In genomic region chr13:54241719-54242118, GRCh38 we compare ENCODE assay signal across 17 cellular contexts.
DNase-seq lines count a peak whose midpoint lies in the region; ATAC-seq, FAIRE-seq and TF ChIP-seq lines count a peak whose summit lies in the region.
"Had no signal": no experiment of that assay in that cellular context is flagged by ENCODE, and none has a peak within 500 bp of the region (broad histone marks: within the 10 kb centered on the region; RNA-seq: fewer than 3 reads in every experiment).

No MANE protein-coding gene starts in this region.

- H3K79me2 ChIP-seq in K562 (ENCODE audit: control insufficient read depth, insufficient read depth, low read length): no peaks in the 10 kb centered on the region

- H3K9ac ChIP-seq in K562 (ENCODE audit: insufficient read depth in 1 of 2, low read depth in 2 of 2, low read length in 2 of 2): no peak overlapping the region

- ATAC-seq in K562 (no peak), gastrocnemius medialis (no peak)
- ATAC-seq in stimulated activated effector memory CD8-positive, alpha-beta T cell treated with anti-CD3 and anti-CD28 coated beads, Interleukin-12 subunit alpha, Interleukin-12 subunit beta, amount 100 ng/mL, for 72 hours: no peak
- ATAC-seq: activated CD4-positive, alpha-beta T cell treated with anti-CD3 and anti-CD28 coated beads for 36 hours; left lung had no signal

- intact Hi-C loops in K562 (cut with micrococcal nuclease) (no loop called here), gastrocnemius medialis (cut with DNase I; ENCODE audit: low total_unique reads) (no loop called here)

- POLR2A ChIA-PET in K562 (lab: Yijun Ruan, JAX): no interaction called here

- peaks cover 12% of the 10 kb centered on the region for H3K9me3 Mint-ChIP-seq in stimulated activated effector memory CD8-positive, alpha-beta T cell treated with anti-CD3 and anti-CD28 coated beads, Interleukin-12 subunit alpha, Interleukin-12 subunit beta, amount 100 ng/mL, for 72 hours

- BruUV-seq in K562 (replicated peaks; lab: Mats Ljungman, UMichigan): no TSS peak

- H3K36me3 ChIP-seq in BE2C: no peaks in the 10 kb centered on the region
- H3K36me3 ChIP-seq in K562 (ENCODE audit: control insufficient read depth, insufficient read depth, low read length): no peaks in the 10 kb centered on the region
- H3K36me3 ChIP-seq in WERI-Rb-1: no peaks in the 10 kb centered on the region
- no peaks in the 10 kb centered on the region for H3K36me3 ChIP-seq in gastrocnemius medialis
- H3K36me3 ChIP-seq: left lung, prostate gland, thyroid gland had no signal

- no peak overlapping the region for H2AFZ ChIP-seq in K562 (ENCODE audit: low read depth, low read length)

- TF ChIP-seq CTCF in BE2C (IDR thresholded peaks at IDR 0.05; ENCODE audit: low read depth, low read length) (no peak), K562 (IDR thresholded peaks at IDR 0.05 in 2 of 3, conservative IDR thresholded peaks at IDR 0.05 in 1 of 3; ENCODE audit: insufficient read depth in 2 of 3, low read depth in 1 of 3, low read length in 3 of 3) (no peak), WERI-Rb-1 (IDR thresholded peaks at IDR 0.05; ENCODE audit: low read depth, low read length) (no peak), gastrocnemius medialis (IDR thresholded peaks at IDR 0.05 in 4 of 5, conservative IDR thresholded peaks at IDR 0.05 in 1 of 5) (no peak)

- no peak overlapping the region for H3K4me2 ChIP-seq in K562 (ENCODE audit: insufficient read depth, low read length)

- H3K4me1 ChIP-seq in BE2C (no peaks in the 10 kb centered on the region), K562 (replicated peaks in 1 of 2; ENCODE audit: control insufficient read depth in 2 of 2, insufficient read depth in 2 of 2, low read length in 2 of 2) (no peaks in the 10 kb centered on the region), gastrocnemius medialis (no peaks in the 10 kb centered on the region)
- H3K4me1 ChIP-seq: left lung, prostate gland, thyroid gland had no signal

- in situ Hi-C loops in K562 (cut with MboI): no loop called here
- in situ Hi-C loops in gastrocnemius medialis (cut with MboI; ENCODE audit: low sequenced_read_pairs in 4 of 4): no loop called here

- TF ChIP-seq POLR2A in K562 (conservative IDR thresholded peaks at IDR 0.05) (no peak), gastrocnemius medialis (IDR thresholded peaks at IDR 0.05) (no peak)

- H3K9me1 ChIP-seq in K562 (ENCODE audit: control insufficient read depth, insufficient read depth, low read length): no peaks in the 10 kb centered on the region

- H3K27ac ChIP-seq in K562 (ENCODE audit: extremely low read depth, low read depth, low read length) (no peak overlapping the region), WERI-Rb-1 (no peak overlapping the region), gastrocnemius medialis (no peak overlapping the region)
- H3K27ac ChIP-seq: coronary artery, left lung, prostate gland, thyroid gland had no signal

- H4K20me1 ChIP-seq in K562 (replicated peaks; ENCODE audit: control insufficient read depth, insufficient read depth, low read length): no peaks in the 10 kb centered on the region

- no peak for TF ChIP-seq EP300 in K562 (IDR thresholded peaks at IDR 0.05; ENCODE audit: low read length)

- CTCF ChIA-PET in K562 (lab: Yijun Ruan, JAX; ENCODE audit: low intra/inter-chr PET ratio): no interaction called here

- no peak for FAIRE-seq in K562 (lab: Jason Lieb, UNC)

- no peaks in the 10 kb centered on the region for H3K36me3 Mint-ChIP-seq in stimulated activated effector memory CD8-positive, alpha-beta T cell treated with anti-CD3 and anti-CD28 coated beads, Interleukin-12 subunit alpha, Interleukin-12 subunit beta, amount 100 ng/mL, for 72 hours

- DNase-seq in BE2C: peak; percentile 13
- DNase-seq in NCI-H128 (lab: John Stamatoyannopoulos, UW; ENCODE audit: unreplicated experiment): peak; percentile 93
- DNase-seq in NCI-H345 treated with DMSO at 0.1 percent for 48 hours (lab: John Stamatoyannopoulos, UW; ENCODE audit: unreplicated experiment): peak; percentile 96
- DNase-seq in K562 (ENCODE audit: extremely low read depth in 1 of 4, low spot score in 3 of 4): no peak
- no peak for DNase-seq in stimulated activated effector memory CD8-positive, alpha-beta T cell treated with anti-CD3 and anti-CD28 coated beads, Interleukin-12 subunit alpha, Interleukin-12 subunit beta, amount 100 ng/mL, for 72 hours (ENCODE audit: low spot score in 2 of 2)
- DNase-seq in stimulated activated CD4-positive, alpha-beta T cell treated with anti-CD3 and anti-CD28 coated beads, Interleukin-4, amount 100 ng/mL, for 4 hours: no peak
- DNase-seq in WERI-Rb-1: no peak
- no peak for DNase-seq in gastrocnemius medialis
- DNase-seq: ACHN; activated CD4-positive, alpha-beta T cell treated with anti-CD3 and anti-CD28 coated beads for 36 hours; amniotic stem cell; left lung; T-helper 1 cell; thyroid gland had no signal

- H3K4me3 ChIP-seq in BE2C (ENCODE audit: low read depth, low read length) (no peak overlapping the region), K562 (no peak overlapping the region), WERI-Rb-1 (ENCODE audit: low read depth, low read length) (no peak overlapping the region), gastrocnemius medialis (no peak overlapping the region)
- H3K4me3 ChIP-seq: coronary artery, left lung, prostate gland, thyroid gland had no signal

- no peak for TF ChIP-seq RAD21 in K562 (CRISPR knock-in tag; conservative IDR thresholded peaks at IDR 0.05 in 1 of 2, IDR thresholded peaks at IDR 0.05 in 1 of 2)

- no peaks in the 10 kb centered on the region for H3K4me1 Mint-ChIP-seq in stimulated activated effector memory CD8-positive, alpha-beta T cell treated with anti-CD3 and anti-CD28 coated beads, Interleukin-12 subunit alpha, Interleukin-12 subunit beta, amount 100 ng/mL, for 72 hours
- H3K4me1 Mint-ChIP-seq: activated CD4-positive, alpha-beta T cell treated with anti-CD3 and anti-CD28 coated beads for 36 hours had no signal

- no peaks in the 10 kb centered on the region for H3K27me3 ChIP-seq in BE2C
- H3K27me3 ChIP-seq in K562 (ENCODE audit: control insufficient read depth in 2 of 2, insufficient read depth in 2 of 2, low read length in 2 of 2): no peaks in the 10 kb centered on the region
- no peaks in the 10 kb centered on the region for H3K27me3 ChIP-seq in WERI-Rb-1 (ENCODE audit: insufficient read depth, low read depth, severe bottlenecking)
- H3K27me3 ChIP-seq in gastrocnemius medialis: no peaks in the 10 kb centered on the region
- H3K27me3 ChIP-seq: left lung, thyroid gland had no signal

- H3K9me3 ChIP-seq in BE2C: no peaks in the 10 kb centered on the region
- H3K9me3 ChIP-seq in K562 (replicated peaks; ENCODE audit: control insufficient read depth, insufficient read depth, low read depth, low read length): no peaks in the 10 kb centered on the region
- no peaks in the 10 kb centered on the region for H3K9me3 ChIP-seq in WERI-Rb-1 (ENCODE audit: severe bottlenecking)
- H3K9me3 ChIP-seq in gastrocnemius medialis: no peaks in the 10 kb centered on the region
- H3K9me3 ChIP-seq: prostate gland, thyroid gland had no signal

- no peak overlapping the region for H3K27ac Mint-ChIP-seq in stimulated activated effector memory CD8-positive, alpha-beta T cell treated with anti-CD3 and anti-CD28 coated beads, Interleukin-12 subunit alpha, Interleukin-12 subunit beta, amount 100 ng/mL, for 72 hours
- H3K27ac Mint-ChIP-seq: activated CD4-positive, alpha-beta T cell treated with anti-CD3 and anti-CD28 coated beads for 36 hours; activated T-helper 1 cell treated with anti-CD3 and anti-CD28 coated beads, Interleukin-12 subunit alpha, Interleukin-12 subunit beta, Interleukin-2, Interleukin-4 antibody, amounts not matched to agents 30 ng/mL and 10 ng/mL and 1 ng/mL, durations not matched to agents 14 hours and 24 hours and 36 hours had no signal

- H3K4me3 Mint-ChIP-seq in stimulated activated effector memory CD8-positive, alpha-beta T cell treated with anti-CD3 and anti-CD28 coated beads, Interleukin-12 subunit alpha, Interleukin-12 subunit beta, amount 100 ng/mL, for 72 hours: no peak overlapping the region
- H3K4me3 Mint-ChIP-seq: activated CD4-positive, alpha-beta T cell treated with anti-CD3 and anti-CD28 coated beads for 36 hours; activated T-helper 1 cell treated with anti-CD3 and anti-CD28 coated beads, Interleukin-12 subunit alpha, Interleukin-12 subunit beta, Interleukin-2, Interleukin-4 antibody, amounts not matched to agents 30 ng/mL and 10 ng/mL and 1 ng/mL, durations not matched to agents 14 hours and 24 hours and 36 hours had no signal

TF ChIP-seq in K562, 482 proteins besides CTCF, POLR2A, EP300 and RAD21:
- TF ChIP-seq ETV6 (IDR thresholded peaks at IDR 0.05; ENCODE audit: borderline replicate concordance in 1 of 2, low read depth in 2 of 2, low read length in 1 of 2): no peak
- TF ChIP-seq ETV6 (CRISPR knock-in tag; IDR thresholded peaks at IDR 0.05; ENCODE audit: borderline replicate concordance): no peak
- TF ChIP-seq NFIC (IDR thresholded peaks at IDR 0.05): peak; percentile 21; the same call in 1 of the 2 replicates

Comparison
In these comparisons a context has a peak if more than half of its experiments do, and no peak if none do; other contexts are left out.
1. DNase-seq: peak in BE2C (single experiment), NCI-H128 (single experiment) and NCI-H345 treated with DMSO at 0.1 percent for 48 hours (single experiment); none in K562 (0 of 4), stimulated activated effector memory CD8-positive, alpha-beta T cell treated with anti-CD3 and anti-CD28 coated beads, Interleukin-12 subunit alpha, Interleukin-12 subunit beta, amount 100 ng/mL, for 72 hours (0 of 2), stimulated activated CD4-positive, alpha-beta T cell treated with anti-CD3 and anti-CD28 coated beads, Interleukin-4, amount 100 ng/mL, for 4 hours (0 of 2), WERI-Rb-1 (single experiment) and gastrocnemius medialis (0 of 2).